10 cellular contexts compared by ENCODE assay signal in the genomic region with DNA sequence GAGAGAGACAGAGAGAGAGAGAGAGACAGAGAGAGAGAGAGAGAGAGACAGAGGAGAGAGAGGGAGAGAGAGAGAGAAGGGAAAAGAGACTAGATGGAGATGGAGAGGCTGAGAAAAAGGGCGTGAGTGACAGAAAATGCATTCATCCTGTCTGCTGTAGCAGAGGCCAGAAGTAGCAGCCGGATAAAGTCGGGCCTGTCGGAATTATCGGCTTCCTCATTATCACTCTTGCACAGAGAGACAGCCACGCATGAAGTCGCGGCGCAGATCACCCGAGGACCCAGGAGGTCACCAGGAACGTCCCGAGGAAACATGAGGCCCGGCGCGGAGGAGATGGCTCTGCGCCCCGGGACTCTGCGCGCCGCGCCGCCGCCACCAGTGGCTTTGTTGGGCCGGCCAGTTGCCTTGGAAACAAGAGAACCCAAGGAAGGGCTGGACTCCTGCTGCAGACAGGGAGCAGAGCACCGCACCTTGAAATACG.
DNase-seq lines count a peak whose midpoint lies in the region; ATAC-seq and TF ChIP-seq lines count a peak whose summit lies in the region.
"Had no signal": no experiment of that assay in that cellular context is flagged by ENCODE, and none has a peak within 500 bp of the region (broad histone marks: within the 10 kb centered on the region; RNA-seq: fewer than 3 reads in every experiment).

No MANE protein-coding gene starts in this region.

- no CpG with 5 or more reads among the region's 26 CpGs for WGBS in trophoblast cell (ENCODE audit: extremely low coverage, insufficient coverage, insufficient read length)

- no peak overlapping the region for H2AK5ac ChIP-seq in trophoblast cell (ENCODE audit: low read length)

- no peaks in the 10 kb centered on the region for H3K79me1 ChIP-seq in trophoblast cell (ENCODE audit: low read length)

- no peak overlapping the region for H3K9ac ChIP-seq in trophoblast cell (ENCODE audit: low read length)

- no peaks in the 10 kb centered on the region for H3K36me3 ChIP-seq in HEK293 (ENCODE audit: control insufficient read depth in 2 of 2, insufficient read depth in 1 of 2, low read length in 2 of 2)
- no peaks in the 10 kb centered on the region for H3K36me3 ChIP-seq in trophoblast cell (ENCODE audit: control insufficient read depth in 1 of 2, insufficient read depth in 2 of 2, low read length in 2 of 2)
- H3K36me3 ChIP-seq in HAP-1 (replicated peaks) = no peaks in the 10 kb centered on the region

- H3K4me1 Mint-ChIP-seq in effector memory CD8-positive, alpha-beta T cell (ENCODE audit: low read depth in 2 of 2) = peaks cover 0 to 2% of the 10 kb centered on the region in 2 donors

- H3K9me3 Mint-ChIP-seq in effector memory CD8-positive, alpha-beta T cell = peaks cover 0 to 9% of the 10 kb centered on the region in 2 donors

- in situ Hi-C loops in HAP-1 (cut with MboI; ENCODE audit: low sequenced_read_pairs) = no loop called here

- H3K4ac ChIP-seq in trophoblast cell (ENCODE audit: low read depth, low read length) = no peak overlapping the region

- H3K14ac ChIP-seq in trophoblast cell (ENCODE audit: low read length) = no peak overlapping the region

- no peak overlapping the region for H3K18ac ChIP-seq in trophoblast cell (ENCODE audit: low read length)

- H3K27ac Mint-ChIP-seq in effector memory CD8-positive, alpha-beta T cell = no peak overlapping the region

- CTCF ChIA-PET in HEK293 (lab: Yijun Ruan, JAX) = no interaction called here

- H3K4me3 ChIP-seq in HEK293 (ENCODE audit: low read depth, low read length) = peak overlapping the region; percentile 25
- no peak overlapping the region for H3K4me3 ChIP-seq in trophoblast cell (ENCODE audit: low read depth, low read length)
- H3K4me3 ChIP-seq in HAP-1 = no peak overlapping the region

- no peaks in the 10 kb centered on the region for H3K4me1 ChIP-seq in HEK293 (ENCODE audit: control insufficient read depth, insufficient read depth, low read length)
- peaks cover 0 to 3% of the 10 kb centered on the region in 2 experiments for H3K4me1 ChIP-seq in trophoblast cell (ENCODE audit: control insufficient read depth in 1 of 2, insufficient read depth in 2 of 2, low read length in 2 of 2)
- H3K4me1 ChIP-seq in HAP-1 = no peaks in the 10 kb centered on the region

- DNase-seq in SK-N-DZ (ENCODE audit: low spot score) (peak; percentile 33), iPS DF 19.7 (ENCODE audit: low read depth, low spot score) (peak; percentile 30), trophoblast cell (no peak), HAP-1 (ENCODE audit: low spot score in 2 of 2) (no peak)
- DNase-seq in effector memory CD8-positive, alpha-beta T cell = no peak
- no peak for DNase-seq in activated CD4-positive, alpha-beta T cell treated with anti-CD3 and anti-CD28 coated beads for 4 hours
- DNase-seq: DMS153, GOT3 had no signal

- no peaks in the 10 kb centered on the region for H3K79me2 ChIP-seq in trophoblast cell (ENCODE audit: control insufficient read depth, insufficient read depth, low read length, poor library complexity)

- H2BK5ac ChIP-seq in trophoblast cell (ENCODE audit: low read depth, low read length, poor library complexity) = no peak overlapping the region

- H4K8ac ChIP-seq in trophoblast cell (ENCODE audit: low read depth, low read length) = no peak overlapping the region

- peaks cover 0 to 17% of the 10 kb centered on the region in 2 donors for H3K27me3 Mint-ChIP-seq in effector memory CD8-positive, alpha-beta T cell

- POLR2A ChIA-PET in HEK293 (lab: Yijun Ruan, JAX) = no interaction called here

- ATAC-seq in effector memory CD8-positive, alpha-beta T cell (replicated peaks) = no peak
- no peak for ATAC-seq in HG03378 (IDR thresholded peaks at IDR 0.05; ENCODE audit: unreplicated experiment)

- no peak overlapping the region for H2BK120ac ChIP-seq in trophoblast cell (ENCODE audit: insufficient read depth, low read length, poor library complexity)

- H3K27ac ChIP-seq in HEK293 (ENCODE audit: extremely low read depth, low read depth, low read length) = no peak overlapping the region
- no peak overlapping the region for H3K27ac ChIP-seq in trophoblast cell (ENCODE audit: low read depth, low read length)

- H3K9me3 ChIP-seq in HEK293 (ENCODE audit: control insufficient read depth, insufficient read depth, low read depth, low read length) = no peaks in the 10 kb centered on the region
- H3K9me3 ChIP-seq in trophoblast cell (ENCODE audit: insufficient read depth, low read depth, low read length) = no peaks in the 10 kb centered on the region
- H3K9me3 ChIP-seq in HAP-1 = no peaks in the 10 kb centered on the region

- peak overlapping the region; percentile 78 for H2AFZ ChIP-seq in trophoblast cell (ENCODE audit: insufficient read depth, low read length, poor library complexity)

- H3K4me3 Mint-ChIP-seq in effector memory CD8-positive, alpha-beta T cell = no peak overlapping the region

- no peak for TF ChIP-seq CTCF in HEK293 (tag by site-specific recombination; IDR thresholded peaks at IDR 0.05)

- H3K23ac ChIP-seq in trophoblast cell (ENCODE audit: low read length) = no peak overlapping the region

- no peaks in the 10 kb centered on the region for H3K36me3 Mint-ChIP-seq in effector memory CD8-positive, alpha-beta T cell (ENCODE audit: insufficient read depth)

- peak overlapping the region; percentile 96 for H3K4me2 ChIP-seq in trophoblast cell (ENCODE audit: low read length)

- no peak overlapping the region for H2BK12ac ChIP-seq in trophoblast cell (ENCODE audit: low read length)

- no peak overlapping the region for H4K91ac ChIP-seq in trophoblast cell (ENCODE audit: low read depth, low read length)

- H4K12ac ChIP-seq in trophoblast cell (ENCODE audit: low read depth, low read length) = no peak overlapping the region

- H3K27me3 ChIP-seq in trophoblast cell (ENCODE audit: insufficient read depth, low read length) (peaks cover 13% of the 10 kb centered on the region), HAP-1 (ENCODE audit: low read depth) (peaks cover 19% of the 10 kb centered on the region)

TF ChIP-seq in HEK293, 187 proteins besides CTCF, POLR2A, EP300 and RAD21:
- TF ChIP-seq, protein P1, sequence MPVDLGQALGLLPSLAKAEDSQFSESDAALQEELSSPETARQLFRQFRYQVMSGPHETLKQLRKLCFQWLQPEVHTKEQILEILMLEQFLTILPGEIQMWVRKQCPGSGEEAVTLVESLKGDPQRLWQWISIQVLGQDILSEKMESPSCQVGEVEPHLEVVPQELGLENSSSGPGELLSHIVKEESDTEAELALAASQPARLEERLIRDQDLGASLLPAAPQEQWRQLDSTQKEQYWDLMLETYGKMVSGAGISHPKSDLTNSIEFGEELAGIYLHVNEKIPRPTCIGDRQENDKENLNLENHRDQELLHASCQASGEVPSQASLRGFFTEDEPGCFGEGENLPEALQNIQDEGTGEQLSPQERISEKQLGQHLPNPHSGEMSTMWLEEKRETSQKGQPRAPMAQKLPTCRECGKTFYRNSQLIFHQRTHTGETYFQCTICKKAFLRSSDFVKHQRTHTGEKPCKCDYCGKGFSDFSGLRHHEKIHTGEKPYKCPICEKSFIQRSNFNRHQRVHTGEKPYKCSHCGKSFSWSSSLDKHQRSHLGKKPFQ (tag by site-specific recombination; IDR thresholded peaks at IDR 0.05) = no peak
- TF ChIP-seq ZNF132 (tag by site-specific recombination; IDR thresholded peaks at IDR 0.05; ENCODE audit: borderline replicate concordance) (no peak), ZNF623 (tag by site-specific recombination; IDR thresholded peaks at IDR 0.05) (no peak)

Comparison
In these comparisons a context has a peak if more than half of its experiments do, and no peak if none do; other contexts are left out.
1. DNase-seq: peak in SK-N-DZ (single experiment) and iPS DF 19.7 (single experiment); none in trophoblast cell (0 of 2), effector memory CD8-positive, alpha-beta T cell (0 of 3), HAP-1 (0 of 2) and activated CD4-positive, alpha-beta T cell treated with anti-CD3 and anti-CD28 coated beads for 4 hours (0 of 2).